Comparison of ENCODE assay signal across 8 cellular contexts in genomic region chrX:119512145-119512800, GRCh38.
DNase-seq lines count a peak whose midpoint lies in the region; ATAC-seq and TF ChIP-seq lines count a peak whose summit lies in the region.

No MANE protein-coding gene starts in this region.

- peak; percentile 66 for ATAC-seq in GM19467 (IDR thresholded peaks at IDR 0.05; ENCODE audit: unreplicated experiment)
- no peak for ATAC-seq in GM18520 (IDR thresholded peaks at IDR 0.05; ENCODE audit: unreplicated experiment)

- peaks cover 5% of the 10 kb centered on the region for H3K4me1 Mint-ChIP-seq in nephron progenitor cell

- DNase-seq in DMS53 (lab: John Stamatoyannopoulos, UW), result peak; percentile 91
- DNase-seq in NCI-H1417 (lab: John Stamatoyannopoulos, UW), result peak; percentile 43 to 88 (median 69)
- peak; percentile 27 for DNase-seq in SKM-1 (lab: John Stamatoyannopoulos, UW; ENCODE audit: unreplicated experiment)
- peak; percentile 58 for DNase-seq in fibroblast of gingiva (ENCODE audit: low read depth)
- DNase-seq in nephron progenitor cell, result peak; percentile 50
- no peak for DNase-seq in OCI-M2 (lab: John Stamatoyannopoulos, UW; ENCODE audit: unreplicated experiment)

- H3K27ac Mint-ChIP-seq in nephron progenitor cell, result no peak overlapping the region

- no peaks in the 10 kb centered on the region for H3K36me3 Mint-ChIP-seq in nephron progenitor cell (ENCODE audit: low read depth)

- peak; percentile 54 for TF ChIP-seq CTCF in nephron progenitor cell (IDR thresholded peaks at IDR 0.05)

- peaks cover 30% of the 10 kb centered on the region for H3K9me3 Mint-ChIP-seq in nephron progenitor cell

- peaks cover 4% of the 10 kb centered on the region for H3K27me3 Mint-ChIP-seq in nephron progenitor cell (ENCODE audit: low read depth, poor library complexity)

- H3K4me3 Mint-ChIP-seq in nephron progenitor cell, result no peak overlapping the region
